ENCODE assay signal across 19 cellular contexts in genomic region chr5:176652136-176652535, GRCh38. TPM values are rescaled to one million over a fixed set of nuclear protein-coding genes. Genes with fewer than 3 reads are reported as not detected.
DNase-seq lines count a peak whose midpoint lies in the region; ATAC-seq and TF ChIP-seq lines count a peak whose summit lies in the region.
"Had no signal": no experiment of that assay in that cellular context is flagged by ENCODE, and none has a peak within 500 bp of the region (broad histone marks: within the 10 kb centered on the region; RNA-seq: fewer than 3 reads in every experiment).

No MANE protein-coding gene starts in this region.

- ATAC-seq in HG02938 (IDR thresholded peaks at IDR 0.05; ENCODE audit: unreplicated experiment) (no peak), mucosa of descending colon (no peak)
- ATAC-seq: activated CD8-positive, alpha-beta T cell treated with anti-CD3 and anti-CD28 coated beads, Interleukin-2, amount 10 ng/mL, durations not matched to agents 7 days and 5 days; esophagus mucosa; left ventricle myocardium superior; natural killer cell; PC-3 had no signal

- no peaks in the 10 kb centered on the region for H3K27me3 ChIP-seq in dorsolateral prefrontal cortex
- no peaks in the 10 kb centered on the region for H3K27me3 ChIP-seq in effector memory CD4-positive, alpha-beta T cell (replicated peaks; ENCODE audit: control insufficient read depth, insufficient read depth, low read length, poor library complexity, severe bottlenecking)

- H3K36me3 ChIP-seq in effector memory CD4-positive, alpha-beta T cell (ENCODE audit: control insufficient read depth, insufficient read depth, low read length): peaks cover 7% of the 10 kb centered on the region
- no peaks in the 10 kb centered on the region for H3K36me3 ChIP-seq in mucosa of descending colon (ENCODE audit: low read depth)

- H3K27ac Mint-ChIP-seq in activated CD4-positive, alpha-beta T cell treated with anti-CD3 and anti-CD28 coated beads, Interleukin-2, amount 10 ng/mL, durations not matched to agents 24 days and 14 days: no peak overlapping the region
- H3K27ac Mint-ChIP-seq: activated CD8-positive, alpha-beta T cell treated with anti-CD3 and anti-CD28 coated beads, Interleukin-2, amount 10 ng/mL, durations not matched to agents 7 days and 5 days had no signal

- intact Hi-C loops in dorsolateral prefrontal cortex (cut with DNase I) (loop anchor here (10.0 kb wide), 4 partner anchors 163 to 653 kb away; partner anchors contain the start of genes PRELID1 (in 1 of the 2), RAB24 (in 1 of the 2) and UNC5A (in 1 of the 2)), mucosa of descending colon (cut with DNase I, micrococcal nuclease) (no loop called here)
- intact Hi-C loops in activated CD4-positive, alpha-beta T cell treated with anti-CD3 and anti-CD28 coated beads, Interleukin-2, amount 10 ng/mL, durations not matched to agents 24 days and 14 days (cut with micrococcal nuclease): loop anchor here (10.0 kb wide), 1 partner anchor 163 kb away; the partner anchor contains the start of gene UNC5A

- H3K36me3 Mint-ChIP-seq in activated CD4-positive, alpha-beta T cell treated with anti-CD3 and anti-CD28 coated beads, Interleukin-2, amount 10 ng/mL, durations not matched to agents 24 days and 14 days (ENCODE audit: low read depth): peaks cover 36% of the 10 kb centered on the region
- H3K36me3 Mint-ChIP-seq: natural killer cell had no signal

- H3K4me3 ChIP-seq in dorsolateral prefrontal cortex (no peak overlapping the region), mucosa of descending colon (no peak overlapping the region)
- no peak overlapping the region for H3K4me3 ChIP-seq in effector memory CD4-positive, alpha-beta T cell (ENCODE audit: insufficient read depth, low read depth, low read length, poor library complexity, severe bottlenecking)
- H3K4me3 ChIP-seq: coronary artery, thoracic aorta had no signal

- H3K4me1 ChIP-seq in effector memory CD4-positive, alpha-beta T cell (ENCODE audit: control insufficient read depth, insufficient read depth, low read length, poor library complexity, severe bottlenecking): peaks cover 18% of the 10 kb centered on the region
- peaks cover 11% of the 10 kb centered on the region for H3K4me1 ChIP-seq in mucosa of descending colon (ENCODE audit: low read depth)

- peak overlapping the region in 28 of 59 donors; percentile 0 to 89 (median 38) for H3K27ac ChIP-seq in dorsolateral prefrontal cortex
- H3K27ac ChIP-seq in effector memory CD4-positive, alpha-beta T cell (ENCODE audit: insufficient read depth, low read length, poor library complexity, severe bottlenecking): no peak overlapping the region
- H3K27ac ChIP-seq: coronary artery, thoracic aorta had no signal

- H3K4me3 Mint-ChIP-seq in activated CD4-positive, alpha-beta T cell treated with anti-CD3 and anti-CD28 coated beads, Interleukin-2, amount 10 ng/mL, durations not matched to agents 24 days and 14 days: no peak overlapping the region
- H3K4me3 Mint-ChIP-seq: activated CD8-positive, alpha-beta T cell treated with anti-CD3 and anti-CD28 coated beads, Interleukin-2, amount 10 ng/mL, durations not matched to agents 7 days and 5 days; natural killer cell had no signal

- H3K4me1 Mint-ChIP-seq in activated CD4-positive, alpha-beta T cell treated with anti-CD3 and anti-CD28 coated beads, Interleukin-2, amount 10 ng/mL, durations not matched to agents 24 days and 14 days: peaks cover 49% of the 10 kb centered on the region

- peaks cover 4% of the 10 kb centered on the region for H3K9me3 Mint-ChIP-seq in activated CD4-positive, alpha-beta T cell treated with anti-CD3 and anti-CD28 coated beads, Interleukin-2, amount 10 ng/mL, durations not matched to agents 24 days and 14 days
- H3K9me3 Mint-ChIP-seq: CD8-positive, alpha-beta memory T cell; natural killer cell had no signal

- peak; percentile 95 for DNase-seq in G401 (ENCODE audit: low spot score)
- DNase-seq in NCI-H2171 (lab: John Stamatoyannopoulos, UW): peak; percentile 57
- peak in 8 of 10 donors; percentile 53 to 84 (median 80) for DNase-seq in dorsolateral prefrontal cortex
- peak; percentile 34 for DNase-seq in occipital lobe (lab: John Stamatoyannopoulos, UW)
- no peak for DNase-seq in effector memory CD4-positive, alpha-beta T cell
- no peak for DNase-seq in mucosa of descending colon
- no peak for DNase-seq in activated CD4-positive, alpha-beta T cell treated with anti-CD3 and anti-CD28 coated beads, Interleukin-2, amount 10 ng/mL, durations not matched to agents 24 days and 14 days
- DNase-seq: activated CD8-positive, alpha-beta T cell treated with anti-CD3 and anti-CD28 coated beads, Interleukin-2, amount 10 ng/mL, durations not matched to agents 7 days and 5 days; aorta; CD8-positive, alpha-beta memory T cell; GDM1; left ventricle myocardium superior; natural killer cell; PC-3; retina had no signal

- in situ Hi-C loops in G401 (cut with HindIII; ENCODE audit: low sequenced_read_pairs): no loop called here

- TF ChIP-seq CTCF in dorsolateral prefrontal cortex (IDR thresholded peaks at IDR 0.05 in 54 of 56, conservative IDR thresholded peaks at IDR 0.05 in 2 of 56; ENCODE audit: low read depth in 1 of 56, partially characterized antibody in 56 of 56) (no peak), mucosa of descending colon (IDR thresholded peaks at IDR 0.05) (no peak)

- H3K27me3 Mint-ChIP-seq in activated CD4-positive, alpha-beta T cell treated with anti-CD3 and anti-CD28 coated beads, Interleukin-2, amount 10 ng/mL, durations not matched to agents 24 days and 14 days: peaks cover 3% of the 10 kb centered on the region
- H3K27me3 Mint-ChIP-seq: CD8-positive, alpha-beta memory T cell had no signal

- no peaks in the 10 kb centered on the region for H3K9me3 ChIP-seq in effector memory CD4-positive, alpha-beta T cell (ENCODE audit: control insufficient read depth, low read length)
- no peaks in the 10 kb centered on the region for H3K9me3 ChIP-seq in mucosa of descending colon
- H3K9me3 ChIP-seq: thoracic aorta had no signal

RNA-seq across cellular contexts. Expression of gene TSPAN17, which starts 4.9 kb away (rescaled TPM):
- 91.3 and 96.3 TPM in 2 replicates for total RNA-seq in G401 (2014; rRNA removed; shearing (Covaris generic))
- total RNA-seq in dorsolateral prefrontal cortex (10 to 100 TPM; 13.7 to 59.5 (median 32.9) TPM), occipital lobe (27.1 TPM), mucosa of descending colon (10 to 100 TPM; 25.7 to 36.3 (median 31.9) TPM)
- 29.3 and 32.0 TPM in 2 replicates for total RNA-seq in activated CD4-positive, alpha-beta T cell treated with anti-CD3 and anti-CD28 coated beads, Interleukin-2, amount 10 ng/mL, durations not matched to agents 24 days and 14 days

RNA-seq across cellular contexts. Expression of gene EIF4E1B, which starts 21.7 kb away (rescaled TPM):
- not detected in 2 replicates for total RNA-seq in G401 (2014; rRNA removed; shearing (Covaris generic))
- total RNA-seq in dorsolateral prefrontal cortex: 10 to 100 TPM in 59 of 120 experiments, 1 to 10 TPM in 61; 2.8 to 20.4 (median 9.8) TPM
- not detected for total RNA-seq in occipital lobe
- total RNA-seq in mucosa of descending colon: not detected
- total RNA-seq in activated CD4-positive, alpha-beta T cell treated with anti-CD3 and anti-CD28 coated beads, Interleukin-2, amount 10 ng/mL, durations not matched to agents 24 days and 14 days: not detected in 2 replicates
- total RNA-seq: activated CD8-positive, alpha-beta T cell treated with anti-CD3 and anti-CD28 coated beads, Interleukin-2, amount 10 ng/mL, durations not matched to agents 7 days and 5 days; aorta; CD8-positive, alpha-beta memory T cell; esophagus mucosa; left ventricle myocardium superior; natural killer cell; PC-3; thoracic aorta had no signal

RNA-seq across cellular contexts. Expression of gene SNCB, which starts 21.8 kb away (rescaled TPM):
- total RNA-seq in G401 (2014; rRNA removed; shearing (Covaris generic)): 0.49 and 1.7 TPM in 2 replicates
- total RNA-seq in dorsolateral prefrontal cortex (100 to 1,000 TPM; 110 to 614 (median 412) TPM), occipital lobe (12.6 TPM), mucosa of descending colon (under 1 TPM in 1 of 3 donors, not detected in 2; 0.89 TPM)
- not detected in 2 replicates for total RNA-seq in activated CD4-positive, alpha-beta T cell treated with anti-CD3 and anti-CD28 coated beads, Interleukin-2, amount 10 ng/mL, durations not matched to agents 24 days and 14 days
- total RNA-seq: activated CD8-positive, alpha-beta T cell treated with anti-CD3 and anti-CD28 coated beads, Interleukin-2, amount 10 ng/mL, durations not matched to agents 7 days and 5 days; aorta; CD8-positive, alpha-beta memory T cell; esophagus mucosa; left ventricle myocardium superior; natural killer cell; thoracic aorta had no signal

RNA-seq across cellular contexts. Expression of gene GPRIN1, which starts 42.2 kb away (rescaled TPM):
- 15.3 and 19.9 TPM in 2 replicates for total RNA-seq in G401 (2014; rRNA removed; shearing (Covaris generic))
- 10 to 100 TPM; 13.1 to 60.8 (median 43.9) TPM for total RNA-seq in dorsolateral prefrontal cortex
- total RNA-seq in occipital lobe: 107 TPM
- total RNA-seq in mucosa of descending colon: 1 to 10 TPM; 1.6 to 2.4 (median 1.6) TPM
- total RNA-seq in activated CD4-positive, alpha-beta T cell treated with anti-CD3 and anti-CD28 coated beads, Interleukin-2, amount 10 ng/mL, durations not matched to agents 24 days and 14 days: 3.7 TPM in 2 replicates

Comparison
In these comparisons a context has a peak if more than half of its experiments do, and no peak if none do; other contexts are left out.
1. DNase-seq: peak in G401 (single experiment), NCI-H2171 (single experiment), dorsolateral prefrontal cortex (8 of 10) and occipital lobe (single experiment); none in effector memory CD4-positive, alpha-beta T cell (0 of 3), mucosa of descending colon (0 of 3) and activated CD4-positive, alpha-beta T cell treated with anti-CD3 and anti-CD28 coated beads, Interleukin-2, amount 10 ng/mL, durations not matched to agents 24 days and 14 days (single experiment).
2. intact Hi-C loops: an anchor here in dorsolateral prefrontal cortex (10.0 kb wide) and activated CD4-positive, alpha-beta T cell treated with anti-CD3 and anti-CD28 coated beads, Interleukin-2, amount 10 ng/mL, durations not matched to agents 24 days and 14 days (10.0 kb wide); none called in mucosa of descending colon.